In the genomic region with DNA sequence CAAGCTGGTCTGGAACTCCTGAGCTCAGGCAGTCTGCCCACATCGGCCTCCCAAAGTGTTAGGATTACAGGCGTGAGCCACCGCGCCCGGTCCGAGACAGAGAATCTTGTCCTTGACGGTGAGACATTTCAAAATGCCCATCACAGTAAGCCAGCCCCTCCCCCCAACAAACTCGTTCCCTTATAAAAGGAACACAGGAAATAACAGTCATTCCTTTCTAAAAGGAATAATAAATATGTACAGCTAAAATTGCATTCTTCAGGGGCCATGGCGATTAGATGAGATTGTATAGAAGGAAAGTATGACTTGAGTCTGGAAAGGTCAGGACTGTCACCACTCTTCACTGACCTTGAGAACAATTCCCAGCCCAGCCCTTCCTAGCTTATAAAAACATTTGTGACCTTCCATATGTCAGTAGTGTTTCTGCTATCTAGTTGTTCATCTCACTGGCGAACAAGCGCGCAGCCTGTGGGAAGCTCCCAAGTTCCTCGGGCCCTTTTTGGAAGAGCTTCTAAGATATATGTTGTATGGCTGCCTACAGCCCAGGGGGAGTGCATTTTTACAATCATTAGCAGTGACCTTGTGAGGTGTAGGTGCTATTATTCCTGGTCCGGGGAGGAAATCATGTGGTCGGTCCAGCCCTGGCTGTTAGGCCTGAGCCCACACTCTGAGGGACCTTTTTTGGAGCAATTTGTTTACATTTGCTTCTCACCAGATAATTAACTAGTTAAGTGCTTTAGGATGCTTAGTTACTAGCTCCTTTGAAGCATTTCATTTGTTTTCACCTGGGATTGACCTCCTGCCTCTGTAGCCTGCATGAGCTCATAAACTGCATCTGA, we compare ENCODE assay signal across 9 cellular contexts. TPM values are rescaled to one million over a fixed set of nuclear protein-coding genes. Genes with fewer than 3 reads are reported as not detected.
DNase-seq lines count a peak whose midpoint lies in the region; ATAC-seq and TF ChIP-seq lines count a peak whose summit lies in the region.
"Had no signal": no experiment of that assay in that cellular context is flagged by ENCODE, and none has a peak within 500 bp of the region (broad histone marks: within the 10 kb centered on the region; RNA-seq: fewer than 3 reads in every experiment).

No MANE protein-coding gene starts in this region.

- TF ChIP-seq EP300 in sigmoid colon (IDR thresholded peaks at IDR 0.05), result no peak

- no peak for TF ChIP-seq CTCF in sigmoid colon (IDR thresholded peaks at IDR 0.05)

- peaks cover 0 to 84% (median 77%) of the 10 kb centered on the region in 4 donors for H3K4me1 ChIP-seq in sigmoid colon

- no peak for ATAC-seq in activated naive CD4-positive, alpha-beta T cell treated with anti-CD3 and anti-CD28 coated beads, Interleukin-2, amount 50 U/mL, for 72 hours
- ATAC-seq in left cardiac atrium, result peak in 1 of 2 donors; percentile 16
- no peak for ATAC-seq in GM18907 (IDR thresholded peaks at IDR 0.05; ENCODE audit: unreplicated experiment)
- no peak for ATAC-seq in GM21526 (IDR thresholded peaks at IDR 0.05; ENCODE audit: low FRiP score, unreplicated experiment)

- peak overlapping the region in 3 of 4 donors; percentile 4 to 22 (median 18) for H3K4me3 ChIP-seq in sigmoid colon

- H3K36me3 ChIP-seq in sigmoid colon, result no peaks in the 10 kb centered on the region

- H3K9me3 Mint-ChIP-seq in activated naive CD4-positive, alpha-beta T cell treated with anti-CD3 and anti-CD28 coated beads, Interleukin-2, amount 50 U/mL, for 72 hours, result no peaks in the 10 kb centered on the region

- H3K27ac ChIP-seq in sigmoid colon, result peak overlapping the region; percentile 50 to 74 (median 67)

- intact Hi-C loops in left cardiac atrium (cut with DNase I) (no loop called here), sigmoid colon (cut with DNase I) (no loop called here)

- H3K9me3 ChIP-seq in sigmoid colon, result no peaks in the 10 kb centered on the region

- no peak for TF ChIP-seq POLR2A in sigmoid colon (IDR thresholded peaks at IDR 0.05)

- H3K27ac Mint-ChIP-seq in activated naive CD4-positive, alpha-beta T cell treated with anti-CD3 and anti-CD28 coated beads, Interleukin-2, amount 50 U/mL, for 72 hours, result peak overlapping the region; percentile 29 to 32

- DNase-seq in HS-27A (ENCODE audit: low read depth) (peak; percentile 84), left cardiac atrium (peak; percentile 60), sigmoid colon (no peak), SHP77 treated with DMSO at 0.1 percent for 48 hours (lab: John Stamatoyannopoulos, UW) (no peak)
- no peak for DNase-seq in activated naive CD4-positive, alpha-beta T cell treated with anti-CD3 and anti-CD28 coated beads, Interleukin-2, amount 50 U/mL, for 72 hours (ENCODE audit: low spot score in 2 of 2)
- DNase-seq in activated effector memory CD4-positive, alpha-beta T cell treated with Interleukin-2 at 50 U/mL for 16 hours, result no peak
- DNase-seq: activated CD4-positive, alpha-beta T cell treated with anti-CD3 and anti-CD28 coated beads for 48 hours had no signal

- no peaks in the 10 kb centered on the region for H3K27me3 ChIP-seq in sigmoid colon

- WGBS in sigmoid colon, 2 donors, result 67 to 78% methylated on average over 15 of the region's 15 CpGs

- H3K36me3 Mint-ChIP-seq in activated naive CD4-positive, alpha-beta T cell treated with anti-CD3 and anti-CD28 coated beads, Interleukin-2, amount 50 U/mL, for 72 hours, result peaks cover 11 to 22% of the 10 kb centered on the region in 2 donors

RNA-seq across cellular contexts. Expression of a gene that starts 8.7 kb away (rescaled TPM):
- total RNA-seq in activated naive CD4-positive, alpha-beta T cell treated with anti-CD3 and anti-CD28 coated beads, Interleukin-2, amount 50 U/mL, for 72 hours, result 100 to 1,000 TPM; 151 to 170 TPM
- total RNA-seq in left cardiac atrium, result 100 to 1,000 TPM in 1 of 2 donors, 10 to 100 TPM in 1; 98.0 to 112 TPM
- total RNA-seq in sigmoid colon, result 10 to 100 TPM; 65.0 to 77.3 (median 68.1) TPM
- polyA plus RNA-seq in sigmoid colon, result 100 to 1,000 TPM in 1 of 3 donors, 10 to 100 TPM in 2; 81.1 to 106 (median 99.6) TPM

RNA-seq across cellular contexts. Expression of a gene that starts 23.5 kb away (rescaled TPM):
- total RNA-seq in activated naive CD4-positive, alpha-beta T cell treated with anti-CD3 and anti-CD28 coated beads, Interleukin-2, amount 50 U/mL, for 72 hours, result 10 to 100 TPM; 12.6 to 23.4 TPM
- total RNA-seq in left cardiac atrium (10 to 100 TPM; 14.1 to 15.1 TPM), sigmoid colon (10 to 100 TPM; 16.6 to 29.6 (median 20.4) TPM)
- polyA plus RNA-seq in sigmoid colon, result 10 to 100 TPM in 1 of 3 donors, 1 to 10 TPM in 2; 8.8 to 12.1 (median 9.0) TPM

Comparison
In these comparisons a context has a peak if more than half of its experiments do, and no peak if none do; other contexts are left out.
1. DNase-seq: peak in HS-27A (single experiment) and left cardiac atrium (single experiment); none in activated naive CD4-positive, alpha-beta T cell treated with anti-CD3 and anti-CD28 coated beads, Interleukin-2, amount 50 U/mL, for 72 hours (0 of 2), sigmoid colon (single experiment), SHP77 treated with DMSO at 0.1 percent for 48 hours (single experiment) and activated effector memory CD4-positive, alpha-beta T cell treated with Interleukin-2 at 50 U/mL for 16 hours (single experiment).